In the genomic region with DNA sequence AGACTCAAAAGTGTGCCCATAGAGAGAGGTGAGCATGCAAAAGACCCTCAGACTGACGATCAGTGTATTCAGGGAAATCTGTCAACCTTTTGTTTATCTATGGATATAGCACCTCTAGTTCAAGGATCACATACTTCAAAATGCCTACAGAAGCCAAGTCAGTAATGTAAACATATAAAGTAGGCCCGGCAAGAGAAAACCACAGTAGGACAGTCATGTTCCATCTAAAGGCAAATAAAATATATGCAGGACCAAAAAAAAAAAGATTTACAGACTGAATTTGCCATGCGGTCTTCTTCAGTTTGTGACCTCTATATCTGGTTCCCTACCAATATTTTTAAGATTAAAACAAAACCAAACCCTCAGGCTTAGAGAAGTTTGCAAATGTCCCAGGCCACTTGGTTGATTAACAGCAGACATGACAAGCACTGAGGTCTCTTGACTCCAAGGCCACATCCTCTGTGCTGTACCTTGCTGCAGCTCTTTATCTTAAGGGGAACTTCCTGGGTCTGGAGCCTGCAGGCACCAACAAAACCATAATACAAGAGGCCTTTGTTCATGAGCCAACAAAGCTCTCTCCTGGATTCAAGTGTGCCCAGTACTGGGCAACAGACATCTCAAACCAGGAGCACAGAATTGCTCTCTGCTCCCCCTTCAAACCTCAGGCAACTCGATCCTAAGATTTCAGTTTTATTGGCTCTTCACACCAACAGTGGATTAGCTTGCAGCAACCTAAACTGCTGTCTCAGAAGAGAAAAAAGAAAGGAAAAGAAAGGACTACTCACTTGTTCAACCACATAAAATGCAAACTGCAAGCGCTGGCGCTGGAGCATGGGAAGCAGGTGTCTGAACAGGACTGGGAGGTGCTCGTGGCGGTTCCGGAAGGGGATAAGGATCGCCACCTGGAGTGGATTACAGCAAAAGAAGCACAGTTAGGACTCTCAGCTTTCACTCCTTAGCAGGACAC, we compare ENCODE assay signal across 12 cellular contexts.
DNase-seq lines count a peak whose midpoint lies in the region; ATAC-seq and TF ChIP-seq lines count a peak whose summit lies in the region.
"Had no signal": no experiment of that assay in that cellular context is flagged by ENCODE, and none has a peak within 500 bp of the region (broad histone marks: within the 10 kb centered on the region; RNA-seq: fewer than 3 reads in every experiment).

No MANE protein-coding gene starts in this region.

- peaks cover 0 to 2% (median 0%) of the 10 kb centered on the region in 4 donors for H3K4me1 Mint-ChIP-seq in CD4-positive, CD25-positive, alpha-beta regulatory T cell
- peaks cover 17% of the 10 kb centered on the region for H3K4me1 Mint-ChIP-seq in activated T-helper 2 cell treated with anti-CD3 and anti-CD28 coated beads, Interferon-gamma antibody, Interleukin-2, Interleukin-4, amounts not matched to agents 10 μg/mL and 5 μg/mL and 100 μg/mL, durations not matched to agents 14 hours and 24 hours and 36 hours (ENCODE audit: low read depth)
- H3K4me1 Mint-ChIP-seq: B cell had no signal

- H3K36me3 ChIP-seq in CD4-positive, CD25-positive, alpha-beta regulatory T cell (ENCODE audit: control insufficient read depth, insufficient read depth, low read length) = peaks cover 75% of the 10 kb centered on the region
- peaks cover 19% of the 10 kb centered on the region for H3K36me3 ChIP-seq in mucosa of stomach (ENCODE audit: control insufficient read depth, insufficient read depth, low read length)
- H3K36me3 ChIP-seq in esophagus squamous epithelium = peaks cover 14 to 100% (median 21%) of the 10 kb centered on the region in 3 donors

- no peaks in the 10 kb centered on the region for H3K9me3 ChIP-seq in CD4-positive, CD25-positive, alpha-beta regulatory T cell (ENCODE audit: control insufficient read depth in 2 of 2, low read length in 2 of 2)
- no peaks in the 10 kb centered on the region for H3K9me3 ChIP-seq in mucosa of stomach (ENCODE audit: control insufficient read depth, low read length)
- no peaks in the 10 kb centered on the region for H3K9me3 ChIP-seq in esophagus squamous epithelium

- intact Hi-C loops in activated T-helper 2 cell treated with anti-CD3 and anti-CD28 coated beads, Interferon-gamma antibody, Interleukin-2, Interleukin-4, amounts not matched to agents 10 μg/mL and 5 μg/mL and 100 μg/mL, durations not matched to agents 14 hours and 24 hours and 36 hours (cut with micrococcal nuclease) = no loop called here
- intact Hi-C loops in esophagus squamous epithelium (cut with DNase I) = no loop called here

- ATAC-seq in CD4-positive, CD25-positive, alpha-beta regulatory T cell (ENCODE audit: low read depth in 2 of 2) = peak in 1 of 2 donors; percentile 22
- ATAC-seq in HG02852 (IDR thresholded peaks at IDR 0.05; ENCODE audit: unreplicated experiment) = no peak

- no peak for TF ChIP-seq CTCF in esophagus squamous epithelium (IDR thresholded peaks at IDR 0.05)

- peaks cover 30% of the 10 kb centered on the region for H3K36me3 Mint-ChIP-seq in CD4-positive, CD25-positive, alpha-beta regulatory T cell
- peaks cover 69% of the 10 kb centered on the region for H3K36me3 Mint-ChIP-seq in activated T-helper 2 cell treated with anti-CD3 and anti-CD28 coated beads, Interferon-gamma antibody, Interleukin-2, Interleukin-4, amounts not matched to agents 10 μg/mL and 5 μg/mL and 100 μg/mL, durations not matched to agents 14 hours and 24 hours and 36 hours (ENCODE audit: low read depth)

- WGBS in esophagus squamous epithelium, 2 donors = 81 to 84% methylated on average over 10 of the region's 10 CpGs

- no peaks in the 10 kb centered on the region for H3K4me1 ChIP-seq in CD4-positive, CD25-positive, alpha-beta regulatory T cell (ENCODE audit: control insufficient read depth, insufficient read depth, low read length, poor library complexity, severe bottlenecking)
- H3K4me1 ChIP-seq in mucosa of stomach (ENCODE audit: control insufficient read depth, insufficient read depth, low read length) (peaks cover 15% of the 10 kb centered on the region), esophagus squamous epithelium (no peaks in the 10 kb centered on the region)

- TF ChIP-seq POLR2A in esophagus squamous epithelium (IDR thresholded peaks at IDR 0.05) = no peak

- peak overlapping the region; percentile 7 for H3K9ac ChIP-seq in mucosa of stomach (ENCODE audit: low read length)

- H3K27me3 ChIP-seq in CD4-positive, CD25-positive, alpha-beta regulatory T cell (ENCODE audit: control insufficient read depth, insufficient read depth, low read length) = no peaks in the 10 kb centered on the region
- H3K27me3 ChIP-seq in mucosa of stomach (ENCODE audit: control insufficient read depth, insufficient read depth, low read length) (no peaks in the 10 kb centered on the region), esophagus squamous epithelium (no peaks in the 10 kb centered on the region)

- H3K4me3 ChIP-seq in CD4-positive, CD25-positive, alpha-beta regulatory T cell (ENCODE audit: low read depth, low read length) = no peak overlapping the region
- H3K4me3 ChIP-seq in mucosa of stomach (ENCODE audit: low read length) (no peak overlapping the region), esophagus squamous epithelium (no peak overlapping the region)
- H3K4me3 ChIP-seq: coronary artery had no signal

- peak overlapping the region in 2 of 3 donors; percentile 52 to 72 for H3K27ac Mint-ChIP-seq in CD4-positive, CD25-positive, alpha-beta regulatory T cell
- H3K27ac Mint-ChIP-seq in activated T-helper 2 cell treated with anti-CD3 and anti-CD28 coated beads, Interferon-gamma antibody, Interleukin-2, Interleukin-4, amounts not matched to agents 10 μg/mL and 5 μg/mL and 100 μg/mL, durations not matched to agents 14 hours and 24 hours and 36 hours = peak overlapping the region; percentile 35
- H3K27ac Mint-ChIP-seq: B cell had no signal

- DNase-seq in CD4-positive, CD25-positive, alpha-beta regulatory T cell = peak in 1 of 3 donors; percentile 61
- peak; percentile 77 for DNase-seq in NCI-H1105 treated with DMSO at 0.1 percent for 48 hours (lab: John Stamatoyannopoulos, UW)
- DNase-seq in activated T-helper 2 cell treated with anti-CD3 and anti-CD28 coated beads, Interferon-gamma antibody, Interleukin-2, Interleukin-4, amounts not matched to agents 10 μg/mL and 5 μg/mL and 100 μg/mL, durations not matched to agents 14 hours and 24 hours and 36 hours (ENCODE audit: low spot score) = peak; percentile 20
- DNase-seq in stimulated activated naive CD4-positive, alpha-beta T cell treated with Interleukin-2 at 50 U/mL for 16 hours (lab: John Stamatoyannopoulos, UW) = no peak
- no peak for DNase-seq in esophagus squamous epithelium (lab: John Stamatoyannopoulos, UW)
- no peak for DNase-seq in SW 1271 (lab: John Stamatoyannopoulos, UW)
- DNase-seq: activated T-cell treated with anti-CD3 and anti-CD28 coated beads, Interleukin-2, amount 50 U/mL, for 1 hour; NCI-H748 treated with DMSO at 0.1 percent for 48 hours had no signal

- no peaks in the 10 kb centered on the region for H3K27me3 Mint-ChIP-seq in CD4-positive, CD25-positive, alpha-beta regulatory T cell
- H3K27me3 Mint-ChIP-seq in activated T-helper 2 cell treated with anti-CD3 and anti-CD28 coated beads, Interferon-gamma antibody, Interleukin-2, Interleukin-4, amounts not matched to agents 10 μg/mL and 5 μg/mL and 100 μg/mL, durations not matched to agents 14 hours and 24 hours and 36 hours (ENCODE audit: low read depth) = no peaks in the 10 kb centered on the region
- H3K27me3 Mint-ChIP-seq: B cell had no signal

- H3K4me3 Mint-ChIP-seq in CD4-positive, CD25-positive, alpha-beta regulatory T cell = no peak overlapping the region
- H3K4me3 Mint-ChIP-seq in activated T-helper 2 cell treated with anti-CD3 and anti-CD28 coated beads, Interferon-gamma antibody, Interleukin-2, Interleukin-4, amounts not matched to agents 10 μg/mL and 5 μg/mL and 100 μg/mL, durations not matched to agents 14 hours and 24 hours and 36 hours (ENCODE audit: low read depth) = no peak overlapping the region
- H3K4me3 Mint-ChIP-seq: B cell had no signal

- no peaks in the 10 kb centered on the region for H3K9me3 Mint-ChIP-seq in CD4-positive, CD25-positive, alpha-beta regulatory T cell
- H3K9me3 Mint-ChIP-seq in activated T-helper 2 cell treated with anti-CD3 and anti-CD28 coated beads, Interferon-gamma antibody, Interleukin-2, Interleukin-4, amounts not matched to agents 10 μg/mL and 5 μg/mL and 100 μg/mL, durations not matched to agents 14 hours and 24 hours and 36 hours = no peaks in the 10 kb centered on the region

- H3K27ac ChIP-seq in CD4-positive, CD25-positive, alpha-beta regulatory T cell (ENCODE audit: insufficient read depth, low read length, poor library complexity, severe bottlenecking) = no peak overlapping the region
- H3K27ac ChIP-seq in esophagus squamous epithelium = peak overlapping the region in 1 of 4 donors; percentile 21
- H3K27ac ChIP-seq: coronary artery had no signal

Comparison
In these comparisons a context has a peak if more than half of its experiments do, and no peak if none do; other contexts are left out.
1. DNase-seq: peak in NCI-H1105 treated with DMSO at 0.1 percent for 48 hours (single experiment) and activated T-helper 2 cell treated with anti-CD3 and anti-CD28 coated beads, Interferon-gamma antibody, Interleukin-2, Interleukin-4, amounts not matched to agents 10 μg/mL and 5 μg/mL and 100 μg/mL, durations not matched to agents 14 hours and 24 hours and 36 hours (single experiment); none in stimulated activated naive CD4-positive, alpha-beta T cell treated with Interleukin-2 at 50 U/mL for 16 hours (single experiment), esophagus squamous epithelium (single experiment) and SW 1271 (0 of 2).